1 cellular context compared by ENCODE assay signal in genomic region chr10:58870070-58870469, GRCh38.
TF ChIP-seq lines count a peak whose summit lies in the region.

No MANE protein-coding gene starts in this region.

TF ChIP-seq in GM23338, 12 proteins besides CTCF, POLR2A, EP300 and RAD21 (continued from another document):
- TF ChIP-seq REST (IDR thresholded peaks at IDR 0.05; ENCODE audit: unreplicated experiment) (no peak), STAT1 (IDR thresholded peaks at IDR 0.05; ENCODE audit: unreplicated experiment) (no peak), NANOG (IDR thresholded peaks at IDR 0.05; ENCODE audit: borderline replicate concordance) (no peak), JUNB (IDR thresholded peaks at IDR 0.05; ENCODE audit: unreplicated experiment) (no peak), ZNF462 (CRISPR knock-in tag; IDR thresholded peaks at IDR 0.05) (no peak), ETS1 (IDR thresholded peaks at IDR 0.05) (no peak), POLR2AphosphoS5 (IDR thresholded peaks at IDR 0.05; ENCODE audit: low read depth) (no peak), EZH2phosphoT487 (IDR thresholded peaks at IDR 0.05; ENCODE audit: unreplicated experiment) (no peak)
